In genomic region chr15:94769089-94769488, GRCh38 we compare ENCODE assay signal across 22 cellular contexts.
DNase-seq lines count a peak whose midpoint lies in the region; ATAC-seq and TF ChIP-seq lines count a peak whose summit lies in the region.
"Had no signal": no experiment of that assay in that cellular context is flagged by ENCODE, and none has a peak within 500 bp of the region (broad histone marks: within the 10 kb centered on the region; RNA-seq: fewer than 3 reads in every experiment).

No MANE protein-coding gene starts in this region.

- H3K27me3 ChIP-seq in heart right ventricle (no peaks in the 10 kb centered on the region), thoracic aorta (replicated peaks; ENCODE audit: insufficient read depth) (no peaks in the 10 kb centered on the region), mesenchymal stem cell (ENCODE audit: control insufficient read depth in 1 of 2, insufficient read depth in 1 of 2, low read length in 2 of 2) (no peaks in the 10 kb centered on the region)
- H3K27me3 ChIP-seq: BLaER1 had no signal

- H3K4me1 ChIP-seq in heart right ventricle, result peaks cover 0 to 11% (median 0%) of the 10 kb centered on the region in 9 donors
- H3K4me1 ChIP-seq in thoracic aorta (ENCODE audit: control insufficient read depth in 1 of 2, low read depth in 2 of 2), result peaks cover 4 to 14% of the 10 kb centered on the region in 2 donors
- no peaks in the 10 kb centered on the region for H3K4me1 ChIP-seq in mesenchymal stem cell (ENCODE audit: control insufficient read depth, insufficient read depth, low read depth, low read length)
- H3K4me1 ChIP-seq: BE2C, BLaER1 had no signal

- H3K4ac ChIP-seq in mesenchymal stem cell (ENCODE audit: low read depth in 1 of 2, low read length in 2 of 2), result no peak overlapping the region

- H4K91ac ChIP-seq in mesenchymal stem cell (ENCODE audit: low read length), result no peak overlapping the region

- H4K8ac ChIP-seq in mesenchymal stem cell (ENCODE audit: low read length), result no peak overlapping the region

- H2BK5ac ChIP-seq in mesenchymal stem cell (ENCODE audit: low read depth, low read length, poor library complexity, severe bottlenecking), result no peak overlapping the region

- no peak overlapping the region for H2BK15ac ChIP-seq in mesenchymal stem cell (ENCODE audit: low read depth, poor library complexity, severe bottlenecking)

- no peak overlapping the region for H3K23ac ChIP-seq in mesenchymal stem cell (ENCODE audit: low read length in 2 of 2)

- H3K18ac ChIP-seq in mesenchymal stem cell (ENCODE audit: low read depth in 1 of 2, low read length in 2 of 2), result no peak overlapping the region

- H2AK5ac ChIP-seq in mesenchymal stem cell (ENCODE audit: low read length, severe bottlenecking), result no peak overlapping the region

- no peak overlapping the region for H3K14ac ChIP-seq in mesenchymal stem cell (ENCODE audit: low read length in 2 of 2)

- WGBS in heart right ventricle, 2 donors, result 34 to 41% methylated on average over 2 of the region's 2 CpGs
- WGBS in mesenchymal stem cell, result no CpG with 5 or more reads among the region's 2 CpGs

- H3K4me3 ChIP-seq in heart right ventricle, result no peak overlapping the region
- H3K4me3 ChIP-seq in thoracic aorta, result peak overlapping the region; percentile 15
- no peak overlapping the region for H3K4me3 ChIP-seq in mesenchymal stem cell (ENCODE audit: insufficient read depth in 1 of 2, low read depth in 1 of 2, low read length in 2 of 2)
- H3K4me3 ChIP-seq: BLaER1, GM12878 had no signal

- no peak overlapping the region for H3K9ac ChIP-seq in mesenchymal stem cell (ENCODE audit: low read length)
- H3K9ac ChIP-seq: BLaER1 had no signal

- H2BK12ac ChIP-seq in mesenchymal stem cell (ENCODE audit: low read length in 2 of 2), result no peak overlapping the region

- DNase-seq in heart right ventricle, result no peak
- no peak for DNase-seq in cardiac septum (ENCODE audit: low spot score)
- no peak for DNase-seq in sciatic nerve (ENCODE audit: low spot score)
- DNase-seq in thoracic aorta (ENCODE audit: low spot score), result no peak
- no peak for DNase-seq in mesenchymal stem cell
- DNase-seq: 8988T; ACHN; BE2C; C1 segment of cervical spinal cord; CD4-positive, alpha-beta memory T cell; CD4-positive, CD25-positive, alpha-beta regulatory T cell; CD8-positive, alpha-beta memory T cell; COR-L47; DMS 273 treated with DMSO at 0.1 percent for 48 hours; DMS153; DMS53; DMS79; DND-41; EL; GDM1 had no signal

- H3K9me3 ChIP-seq in heart right ventricle, result no peaks in the 10 kb centered on the region
- no peaks in the 10 kb centered on the region for H3K9me3 ChIP-seq in thoracic aorta
- peaks cover 5% of the 10 kb centered on the region for H3K9me3 ChIP-seq in mesenchymal stem cell (ENCODE audit: control insufficient read depth, low read length)
- H3K9me3 ChIP-seq: BE2C, BLaER1 had no signal

- ATAC-seq in heart right ventricle (peak in 5 of 8 donors; percentile 20 to 62 (median 35)), sciatic nerve (peak; percentile 38), thoracic aorta (ENCODE audit: insufficient number of reproducible peaks, low FRiP score, low read depth) (peak; percentile 77)
- ATAC-seq: GM12878 had no signal

- intact Hi-C loops in heart right ventricle (cut with DNase I) (no loop called here), cardiac septum (cut with DNase I) (no loop called here), sciatic nerve (cut with DNase I) (no loop called here)

- no peak overlapping the region for H2AFZ ChIP-seq in mesenchymal stem cell (ENCODE audit: low read depth, low read length)

- no peaks in the 10 kb centered on the region for H3K79me1 ChIP-seq in mesenchymal stem cell (replicated peaks; ENCODE audit: low read length, poor library complexity, severe bottlenecking)

- H3K27ac ChIP-seq in heart right ventricle (no peak overlapping the region), thoracic aorta (peak overlapping the region in 1 of 2 donors; percentile 48), mesenchymal stem cell (ENCODE audit: low read length, poor library complexity, severe bottlenecking) (no peak overlapping the region)
- H3K27ac ChIP-seq: BLaER1 had no signal

- no peak overlapping the region for H2BK120ac ChIP-seq in mesenchymal stem cell (ENCODE audit: low read depth, low read length)

- no peaks in the 10 kb centered on the region for H3K36me3 ChIP-seq in heart right ventricle
- H3K36me3 ChIP-seq in thoracic aorta, result no peaks in the 10 kb centered on the region
- H3K36me3 ChIP-seq in mesenchymal stem cell (ENCODE audit: control insufficient read depth in 1 of 2, insufficient read depth in 2 of 2, low read depth in 1 of 2, low read length in 2 of 2), result no peaks in the 10 kb centered on the region
- H3K36me3 ChIP-seq: BE2C, BLaER1 had no signal

- H3K4me2 ChIP-seq in mesenchymal stem cell (ENCODE audit: low read length, poor library complexity, severe bottlenecking), result no peak overlapping the region
- H3K4me2 ChIP-seq: BLaER1 had no signal

- TF ChIP-seq CTCF in heart right ventricle (IDR thresholded peaks at IDR 0.05) (no peak), thoracic aorta (IDR thresholded peaks at IDR 0.05) (no peak)
